12 cellular contexts compared by ENCODE assay signal in genomic region chr14:65334765-65335411, GRCh38.
DNase-seq lines count a peak whose midpoint lies in the region; TF ChIP-seq lines count a peak whose summit lies in the region.
"Had no signal": no experiment of that assay in that cellular context is flagged by ENCODE, and none has a peak within 500 bp of the region (broad histone marks: within the 10 kb centered on the region; RNA-seq: fewer than 3 reads in every experiment).

No MANE protein-coding gene starts in this region.

- H3K4me2 ChIP-seq in MM.1S (ENCODE audit: low read depth, low read length) (peak overlapping the region; percentile 33), parathyroid adenoma (ENCODE audit: low read length) (no peak overlapping the region)
- H3K4me2 ChIP-seq: A549, KMS-11 had no signal

- peaks cover 5% of the 10 kb centered on the region for H3K27me3 Mint-ChIP-seq in endothelial cell (ENCODE audit: unreplicated experiment)

- DNase-seq in NCI-H345 (lab: John Stamatoyannopoulos, UW): peak; percentile 11
- no peak for DNase-seq in NCI-H345 treated with DMSO at 0.1 percent for 48 hours (lab: John Stamatoyannopoulos, UW; ENCODE audit: unreplicated experiment)
- DNase-seq in MM.1S: no peak
- peak; percentile 59 for DNase-seq in epithelial cell of esophagus (ENCODE audit: low read depth)
- DNase-seq in NCI-H446 (lab: John Stamatoyannopoulos, UW): no peak
- no peak for DNase-seq in endothelial cell (ENCODE audit: low spot score)
- no peak for DNase-seq in NOMO-1 (lab: John Stamatoyannopoulos, UW; ENCODE audit: unreplicated experiment in 2 of 2)
- DNase-seq: substantia nigra had no signal

- H3K9me3 ChIP-seq in MM.1S (replicated peaks; ENCODE audit: insufficient read depth, low read length) (no peaks in the 10 kb centered on the region), parathyroid adenoma (ENCODE audit: control insufficient read depth, low read length) (no peaks in the 10 kb centered on the region)
- H3K9me3 ChIP-seq: A549 had no signal

- no peaks in the 10 kb centered on the region for H3K27me3 ChIP-seq in MM.1S (replicated peaks; ENCODE audit: insufficient read depth, low read length)
- H3K27me3 ChIP-seq in parathyroid adenoma (ENCODE audit: control insufficient read depth, insufficient read depth, low read length): no peaks in the 10 kb centered on the region

- no peak overlapping the region for H3K9ac ChIP-seq in MM.1S (ENCODE audit: low read length)
- H3K9ac ChIP-seq in parathyroid adenoma: no peak overlapping the region
- H3K9ac ChIP-seq: KMS-11 had no signal

- TF ChIP-seq CTCF in MM.1S (IDR thresholded peaks at IDR 0.05; ENCODE audit: low read length): no peak
- TF ChIP-seq CTCF in epithelial cell of esophagus (IDR thresholded peaks at IDR 0.05; ENCODE audit: insufficient read depth, low read depth, low read length, missing control alignments): no peak
- TF ChIP-seq CTCF in parathyroid adenoma (IDR thresholded peaks at IDR 0.05): no peak
- no peak for TF ChIP-seq CTCF in endothelial cell (IDR thresholded peaks at IDR 0.05; ENCODE audit: unreplicated experiment)

- peak overlapping the region; percentile 61; the same call in 1 of the 2 replicates for H3K27ac ChIP-seq in MM.1S (ENCODE audit: low read length)
- H3K27ac ChIP-seq in parathyroid adenoma: no peak overlapping the region
- H3K27ac ChIP-seq: A549, KMS-11 had no signal

- H3K36me3 ChIP-seq in MM.1S (replicated peaks; ENCODE audit: insufficient read depth, low read length): no peaks in the 10 kb centered on the region
- no peaks in the 10 kb centered on the region for H3K36me3 ChIP-seq in parathyroid adenoma (ENCODE audit: control insufficient read depth, insufficient read depth, low read length)

- no peaks in the 10 kb centered on the region for H3K36me3 Mint-ChIP-seq in endothelial cell (ENCODE audit: low read depth, unreplicated experiment)

- H3K4me1 ChIP-seq in MM.1S (ENCODE audit: low read length): peaks cover 30% of the 10 kb centered on the region
- no peaks in the 10 kb centered on the region for H3K4me1 ChIP-seq in parathyroid adenoma
- H3K4me1 ChIP-seq: A549 had no signal

- no peak overlapping the region for H3K4me3 ChIP-seq in MM.1S (ENCODE audit: low read length)
- H3K4me3 ChIP-seq in epithelial cell of esophagus (ENCODE audit: low read length): no peak overlapping the region
- H3K4me3 ChIP-seq in parathyroid adenoma (ENCODE audit: low read depth, low read length): no peak overlapping the region
- H3K4me3 ChIP-seq: A549, GM12878 had no signal

- H3K4me3 Mint-ChIP-seq in endothelial cell (ENCODE audit: unreplicated experiment): no peak overlapping the region

- peaks cover 9% of the 10 kb centered on the region; the same call in 1 of the 2 replicates for H3F3A ChIP-seq in MM.1S (ENCODE audit: insufficient read depth, low read length)

- H3K4me1 Mint-ChIP-seq in endothelial cell (ENCODE audit: unreplicated experiment): peaks cover 22% of the 10 kb centered on the region

- H2AFZ ChIP-seq in MM.1S (ENCODE audit: low read length): peak overlapping the region; percentile 28
- peak overlapping the region; percentile 51 for H2AFZ ChIP-seq in parathyroid adenoma

- H3K9me3 Mint-ChIP-seq in endothelial cell (ENCODE audit: unreplicated experiment): no peaks in the 10 kb centered on the region

- no peaks in the 10 kb centered on the region for H3K79me2 ChIP-seq in MM.1S (ENCODE audit: low read length)
- H3K79me2 ChIP-seq in parathyroid adenoma: no peaks in the 10 kb centered on the region

- no peaks in the 10 kb centered on the region for H3K9me2 ChIP-seq in MM.1S (replicated peaks; ENCODE audit: insufficient read depth, low read length)

- no peaks in the 10 kb centered on the region for H4K20me1 ChIP-seq in MM.1S (ENCODE audit: insufficient read depth, low read length)

- no peak overlapping the region for H3K27ac Mint-ChIP-seq in endothelial cell (ENCODE audit: unreplicated experiment)

Comparison
In these comparisons a context has a peak if more than half of its experiments do, and no peak if none do; other contexts are left out.
1. DNase-seq: peak in NCI-H345 (single experiment) and epithelial cell of esophagus (single experiment); none in NCI-H345 treated with DMSO at 0.1 percent for 48 hours (single experiment), MM.1S (single experiment), NCI-H446 (0 of 2), endothelial cell (single experiment) and NOMO-1 (0 of 2).